ENCODE assay signal across 11 cellular contexts in genomic region chr17:19070318-19071168, GRCh38. TPM values are rescaled to one million over a fixed set of nuclear protein-coding genes. Genes with fewer than 3 reads are reported as not detected.
DNase-seq lines count a peak whose midpoint lies in the region; ATAC-seq and TF ChIP-seq lines count a peak whose summit lies in the region.
"Not testable (repeated sequence)": the region's sequence is repeated elsewhere in the genome, so short reads cannot be mapped to it uniquely, and the experiment has no call there.
"Had no signal": no experiment of that assay in that cellular context is flagged by ENCODE, and none has a peak within 500 bp of the region (broad histone marks: within the 10 kb centered on the region; RNA-seq: fewer than 3 reads in every experiment).

No MANE protein-coding gene starts in this region.

- not testable (repeated sequence) for H2AFZ ChIP-seq in DND-41 (ENCODE audit: low read depth, low read length)

- not testable (repeated sequence) for H3K27me3 ChIP-seq in DND-41 (ENCODE audit: insufficient read depth, low read length, poor library complexity); right cardiac atrium (ENCODE audit: control insufficient read depth, insufficient read depth)

- not testable (repeated sequence) for H3K4me1 ChIP-seq in DND-41 (ENCODE audit: insufficient read depth, low read length); right cardiac atrium (ENCODE audit: control insufficient read depth, insufficient read depth, low read length)

- not testable (repeated sequence) for H3K36me3 ChIP-seq in DND-41 (ENCODE audit: insufficient read depth, low read length)

- H3K4me1 Mint-ChIP-seq in activated T-cell treated with anti-CD3 and anti-CD28 coated beads, Interleukin-2, amount 50 U/mL, for 4 hours (ENCODE audit: low read depth); stimulated activated memory B cell treated with anti-CD40 and anti-IgM and Interleukin-4, amounts not matched to agents 10 μg/mL and 1 μg/mL and 100 μg/mL, for 72 hours: not testable (repeated sequence)

- not testable (repeated sequence) for H3K27ac ChIP-seq in DND-41 (ENCODE audit: low read length); right cardiac atrium (ENCODE audit: low read length)

- H3K4me2 ChIP-seq in DND-41 (ENCODE audit: insufficient read depth, low read length), result not testable (repeated sequence)

- ATAC-seq in DND-41 (ENCODE audit: insufficient read depth, low read depth) (peak; percentile 97), GM19351 (IDR thresholded peaks at IDR 0.05; ENCODE audit: unreplicated experiment) (peak; percentile 88), GM21737 (IDR thresholded peaks at IDR 0.05; ENCODE audit: unreplicated experiment) (peak; percentile 91), HG02973 (IDR thresholded peaks at IDR 0.05; ENCODE audit: unreplicated experiment) (peak; percentile 76), HG03457 (IDR thresholded peaks at IDR 0.05; ENCODE audit: unreplicated experiment) (peak; percentile 66), right cardiac atrium (peak; percentile 96 to 98)
- peak; percentile 97 to 98 for ATAC-seq in activated T-cell treated with anti-CD3 and anti-CD28 coated beads, Interleukin-2, amount 50 U/mL, for 4 hours
- peak; percentile 98 for ATAC-seq in stimulated activated memory B cell treated with anti-CD40 and anti-IgM and Interleukin-4, amounts not matched to agents 10 μg/mL and 1 μg/mL and 100 μg/mL, for 72 hours

- not testable (repeated sequence) for H3K9ac ChIP-seq in DND-41 (ENCODE audit: low read depth, low read length)

- not testable (repeated sequence) for H3K4me3 Mint-ChIP-seq in activated T-cell treated with anti-CD3 and anti-CD28 coated beads, Interleukin-2, amount 50 U/mL, for 4 hours; stimulated activated memory B cell treated with anti-CD40 and anti-IgM and Interleukin-4, amounts not matched to agents 10 μg/mL and 1 μg/mL and 100 μg/mL, for 72 hours

- not testable (repeated sequence) for H3K9me3 ChIP-seq in DND-41 (ENCODE audit: insufficient read depth, low read length, severe bottlenecking); right cardiac atrium (ENCODE audit: control insufficient read depth, low read length)

- TF ChIP-seq CTCF in DND-41 (IDR thresholded peaks at IDR 0.05; ENCODE audit: borderline replicate concordance, extremely low read depth, low read length, poor library complexity, severe bottlenecking), result not testable (repeated sequence)

- H3K79me2 ChIP-seq in DND-41 (ENCODE audit: insufficient read depth, low read length), result not testable (repeated sequence)

- WGBS in right cardiac atrium, result no CpG with 5 or more reads among the region's 34 CpGs

- H3K9me3 Mint-ChIP-seq in activated T-cell treated with anti-CD3 and anti-CD28 coated beads, Interleukin-2, amount 50 U/mL, for 4 hours; stimulated activated memory B cell treated with anti-CD40 and anti-IgM and Interleukin-4, amounts not matched to agents 10 μg/mL and 1 μg/mL and 100 μg/mL, for 72 hours: not testable (repeated sequence)

- H4K20me1 ChIP-seq in DND-41 (ENCODE audit: insufficient read depth, low read length), result not testable (repeated sequence)

- H3K4me3 ChIP-seq in DND-41 (ENCODE audit: low read depth in 1 of 2, low read length in 2 of 2); right cardiac atrium (ENCODE audit: low read length): not testable (repeated sequence)

- H3K27ac Mint-ChIP-seq in stimulated activated memory B cell treated with anti-CD40 and anti-IgM and Interleukin-4, amounts not matched to agents 10 μg/mL and 1 μg/mL and 100 μg/mL, for 72 hours, result not testable (repeated sequence)

- not testable (repeated sequence) for DNase-seq in DND-41; activated T-cell treated with anti-CD3 and anti-CD28 coated beads, Interleukin-2, amount 50 U/mL, for 4 hours; right cardiac atrium

- H3K27me3 Mint-ChIP-seq in activated T-cell treated with anti-CD3 and anti-CD28 coated beads, Interleukin-2, amount 50 U/mL, for 4 hours (ENCODE audit: low read depth); stimulated activated memory B cell treated with anti-CD40 and anti-IgM and Interleukin-4, amounts not matched to agents 10 μg/mL and 1 μg/mL and 100 μg/mL, for 72 hours: not testable (repeated sequence)

- H3K36me3 Mint-ChIP-seq in activated T-cell treated with anti-CD3 and anti-CD28 coated beads, Interleukin-2, amount 50 U/mL, for 4 hours (ENCODE audit: insufficient read depth); stimulated activated memory B cell treated with anti-CD40 and anti-IgM and Interleukin-4, amounts not matched to agents 10 μg/mL and 1 μg/mL and 100 μg/mL, for 72 hours: not testable (repeated sequence)

- intact Hi-C loops in right cardiac atrium (cut with DNase I), result not testable (repeated sequence)

RNA-seq across cellular contexts. Expression of gene GRAP, which starts 23.8 kb away (rescaled TPM):
- total RNA-seq in activated T-cell treated with anti-CD3 and anti-CD28 coated beads, Interleukin-2, amount 50 U/mL, for 4 hours, result 1 to 10 TPM; 5.7 to 6.8 (median 6.0) TPM
- 1 to 10 TPM; 2.8 to 4.1 (median 3.6) TPM for total RNA-seq in right cardiac atrium
- polyA plus RNA-seq in right cardiac atrium, result 2.3 TPM
- total RNA-seq: mammary epithelial cell had no signal
- polyA plus RNA-seq: mammary epithelial cell had no signal

RNA-seq across cellular contexts. Expression of gene GRAPL, which starts 56.8 kb away (rescaled TPM):
- 1 to 10 TPM; 1.4 to 2.5 (median 2.0) TPM for total RNA-seq in activated T-cell treated with anti-CD3 and anti-CD28 coated beads, Interleukin-2, amount 50 U/mL, for 4 hours
- total RNA-seq in right cardiac atrium, result 1 to 10 TPM in 3 of 4 donors, under 1 TPM in 1; 0.76 to 2.5 (median 1.5) TPM
- polyA plus RNA-seq in right cardiac atrium, result 1.1 TPM
- total RNA-seq: chondrocyte, mammary epithelial cell had no signal
- polyA plus RNA-seq: AG04450, mammary epithelial cell had no signal
